Comparison of ENCODE assay signal across 9 cellular contexts in genomic region chr9:38371495-38371894, GRCh38. TPM values are rescaled to one million over a fixed set of nuclear protein-coding genes. Genes with fewer than 3 reads are reported as not detected.
DNase-seq lines count a peak whose midpoint lies in the region; ATAC-seq and TF ChIP-seq lines count a peak whose summit lies in the region.
"Had no signal": no experiment of that assay in that cellular context is flagged by ENCODE, and none has a peak within 500 bp of the region (broad histone marks: within the 10 kb centered on the region; RNA-seq: fewer than 3 reads in every experiment).

No MANE protein-coding gene starts in this region.

- no peaks in the 10 kb centered on the region for H3K9me3 Mint-ChIP-seq in nephron
- H3K9me3 Mint-ChIP-seq: stimulated activated naive CD8-positive, alpha-beta T cell treated with anti-CD3 and anti-CD28 coated beads, Interleukin-15, Interleukin-2, amounts not matched to agents 100 ng/mL and 50 ng/mL, for 24 hours had no signal

- H3K36me3 Mint-ChIP-seq in nephron (ENCODE audit: low read depth), result no peaks in the 10 kb centered on the region

- DNase-seq in Daoy (ENCODE audit: low read depth), result peak; percentile 37
- DNase-seq in NCI-H1694 treated with DMSO at 0.1 percent for 48 hours (lab: John Stamatoyannopoulos, UW), result peak; percentile 34
- peak; percentile 40 for DNase-seq in astrocyte of the hippocampus (ENCODE audit: low read depth, low spot score)
- no peak for DNase-seq in UCSD-AML1 (lab: John Stamatoyannopoulos, UW; ENCODE audit: unreplicated experiment)

- peaks cover 24% of the 10 kb centered on the region for H3K27me3 Mint-ChIP-seq in nephron (ENCODE audit: low read depth)

- H3K4me3 Mint-ChIP-seq in nephron, result no peak overlapping the region
- H3K4me3 Mint-ChIP-seq: stimulated activated naive CD8-positive, alpha-beta T cell treated with anti-CD3 and anti-CD28 coated beads, Interleukin-15, Interleukin-2, amounts not matched to agents 100 ng/mL and 50 ng/mL, for 24 hours had no signal

- H3K27ac Mint-ChIP-seq in nephron, result no peak overlapping the region
- H3K27ac Mint-ChIP-seq: stimulated activated naive CD8-positive, alpha-beta T cell treated with anti-CD3 and anti-CD28 coated beads, Interleukin-15, Interleukin-2, amounts not matched to agents 100 ng/mL and 50 ng/mL, for 24 hours had no signal

- peak; percentile 35 for ATAC-seq in GM19468 (IDR thresholded peaks at IDR 0.05; ENCODE audit: extremely low read depth, unreplicated experiment)
- ATAC-seq in GM19452 (IDR thresholded peaks at IDR 0.05; ENCODE audit: unreplicated experiment), result no peak
- ATAC-seq in GM18873 (IDR thresholded peaks at IDR 0.05; ENCODE audit: low FRiP score, unreplicated experiment), result no peak

- H3K4me1 Mint-ChIP-seq in nephron, result peaks cover 31% of the 10 kb centered on the region

- peak; percentile 26 to 54 (median 53) for TF ChIP-seq CTCF in nephron (IDR thresholded peaks at IDR 0.05; ENCODE audit: unreplicated experiment in 3 of 3)

RNA-seq across cellular contexts. Expression of gene ALDH1B1, which starts 21.0 kb away (rescaled TPM):
- 23.9 and 28.8 TPM in 2 replicates for total RNA-seq in Daoy (2014; rRNA removed; shearing (Covaris generic))

RNA-seq across cellular contexts. Expression of gene IGFBPL1, which starts 52.8 kb away (rescaled TPM):
- total RNA-seq in Daoy (2014; rRNA removed; shearing (Covaris generic)), result 28.8 and 29.9 TPM in 2 replicates
